1 cellular context compared by ENCODE assay signal in genomic region chr14:32028599-32028998, GRCh38.
TF ChIP-seq lines count a peak whose summit lies in the region.

No MANE protein-coding gene starts in this region.

TF ChIP-seq in GM23338, 12 proteins besides CTCF, POLR2A, EP300 and RAD21:
- TF ChIP-seq EZH2 (IDR thresholded peaks at IDR 0.05; ENCODE audit: low read depth, unreplicated experiment) = no peak
- TF ChIP-seq CREB1 (CRISPR knock-in tag; IDR thresholded peaks at IDR 0.05; ENCODE audit: low read depth) = no peak
- TF ChIP-seq EZH2phosphoT487 (IDR thresholded peaks at IDR 0.05; ENCODE audit: unreplicated experiment) = no peak
- no peak for TF ChIP-seq ZNF114 (CRISPR knock-in tag; IDR thresholded peaks at IDR 0.05)
- TF ChIP-seq REST (IDR thresholded peaks at IDR 0.05; ENCODE audit: unreplicated experiment) = no peak
- TF ChIP-seq JUNB (IDR thresholded peaks at IDR 0.05; ENCODE audit: unreplicated experiment) = no peak
- no peak for TF ChIP-seq ETS1 (IDR thresholded peaks at IDR 0.05)
- TF ChIP-seq ZNF462 (CRISPR knock-in tag; IDR thresholded peaks at IDR 0.05) = no peak
- no peak for TF ChIP-seq NANOG (IDR thresholded peaks at IDR 0.05; ENCODE audit: borderline replicate concordance)
- TF ChIP-seq STAT1 (IDR thresholded peaks at IDR 0.05; ENCODE audit: unreplicated experiment) = no peak
- no peak for TF ChIP-seq ZNF331 (CRISPR knock-in tag; IDR thresholded peaks at IDR 0.05; ENCODE audit: low read depth)
- no peak for TF ChIP-seq POLR2AphosphoS5 (IDR thresholded peaks at IDR 0.05; ENCODE audit: low read depth)
